8 cellular contexts compared by ENCODE assay signal in the genomic region with DNA sequence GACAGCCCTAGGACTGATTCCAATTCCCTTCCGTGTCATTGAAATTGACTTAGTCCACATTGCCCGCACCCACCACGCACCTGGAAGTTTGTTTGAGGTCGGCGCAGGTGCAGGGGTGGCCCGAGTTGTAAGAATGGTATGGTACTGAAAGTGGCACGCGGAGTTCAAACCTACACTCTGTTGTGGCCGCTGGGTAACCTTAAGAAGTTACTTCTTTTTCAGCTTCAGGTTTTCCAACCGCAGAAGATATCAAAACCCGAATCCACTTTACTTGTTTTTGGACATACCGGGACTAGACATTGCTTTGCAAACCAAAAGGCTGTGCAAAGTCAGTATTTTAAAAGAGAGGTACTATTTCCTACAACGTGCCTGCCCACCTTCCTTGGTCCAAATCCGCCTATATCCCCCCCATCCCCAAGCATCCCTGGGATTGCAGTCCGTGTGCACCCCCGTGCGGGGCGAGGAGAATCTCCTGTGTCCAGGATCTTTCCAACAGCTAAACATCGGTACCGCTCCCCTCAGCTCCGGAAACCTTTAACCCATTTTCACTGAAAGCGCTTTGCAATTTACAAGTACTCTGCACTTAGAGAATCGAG. TPM values are rescaled to one million over a fixed set of nuclear protein-coding genes. Genes with fewer than 3 reads are reported as not detected.
A peak's percentile ranks its signal among the peaks of the same experiment; 100 is the strongest.
DNase-seq lines count a peak whose midpoint lies in the region; ATAC-seq and TF ChIP-seq lines count a peak whose summit lies in the region.

No MANE protein-coding gene starts in this region.

- H3K27ac Mint-ChIP-seq in chondrocyte (ENCODE audit: unreplicated experiment) (peak overlapping the region; percentile 78), mesothelial cell of epicardium (peak overlapping the region; percentile 92)

- TF ChIP-seq CTCF in cardiac muscle cell (IDR thresholded peaks at IDR 0.05; ENCODE audit: low read depth, low read length) (no peak), chondrocyte (IDR thresholded peaks at IDR 0.05) (peak; percentile 26), mesothelial cell of epicardium (IDR thresholded peaks at IDR 0.05; ENCODE audit: unreplicated experiment) (no peak), uterus (IDR thresholded peaks at IDR 0.05) (no peak)

- H3K4me1 ChIP-seq in cardiac muscle cell (ENCODE audit: low read depth) (peaks cover 5% of the 10 kb centered on the region), uterus (peaks cover 0 to 4% of the 10 kb centered on the region in 2 donors)

- H3K9me3 Mint-ChIP-seq in chondrocyte (ENCODE audit: low read depth) (no peaks in the 10 kb centered on the region), mesothelial cell of epicardium (no peaks in the 10 kb centered on the region)

- H3K36me3 Mint-ChIP-seq in chondrocyte (ENCODE audit: low read depth) = peaks cover 17% of the 10 kb centered on the region
- H3K36me3 Mint-ChIP-seq in mesothelial cell of epicardium = peaks cover 20% of the 10 kb centered on the region

- H3K4me3 ChIP-seq in cardiac muscle cell (peak overlapping the region; percentile 63), uterus (peak overlapping the region; percentile 41 to 76)

- H3K27me3 ChIP-seq in cardiac muscle cell (peaks cover 54% of the 10 kb centered on the region), uterus (no peaks in the 10 kb centered on the region)

- no peak for DNase-seq in cardiac muscle cell (ENCODE audit: low read depth in 1 of 2, low spot score in 1 of 2)
- no peak for DNase-seq in cardiac septum (ENCODE audit: low spot score)
- DNase-seq in chondrocyte (ENCODE audit: low spot score) = no peak
- DNase-seq in mesothelial cell of epicardium (ENCODE audit: low spot score in 2 of 2, unreplicated experiment in 2 of 2) = no peak
- DNase-seq in uterus = no peak
- DNase-seq in nucleus accumbens (lab: John Stamatoyannopoulos, UW) = no peak
- no peak for DNase-seq in activated gamma-delta T cell (lab: John Stamatoyannopoulos, UW)

- H3K4me3 Mint-ChIP-seq in chondrocyte (ENCODE audit: unreplicated experiment) (peak overlapping the region; percentile 89), mesothelial cell of epicardium (peak overlapping the region; percentile 98)

- no peak for ATAC-seq in HG03521 (IDR thresholded peaks at IDR 0.05; ENCODE audit: unreplicated experiment)

- peaks cover 86% of the 10 kb centered on the region for H3K4me1 Mint-ChIP-seq in chondrocyte (ENCODE audit: low read depth)
- H3K4me1 Mint-ChIP-seq in mesothelial cell of epicardium = peaks cover 65% of the 10 kb centered on the region

- H3K36me3 ChIP-seq in cardiac muscle cell (no peaks in the 10 kb centered on the region), uterus (no peaks in the 10 kb centered on the region)

- H3K27ac ChIP-seq in cardiac muscle cell (no peak overlapping the region), uterus (peak overlapping the region; percentile 69 to 89)

- H3K27me3 Mint-ChIP-seq in chondrocyte (ENCODE audit: low read depth) (no peaks in the 10 kb centered on the region), mesothelial cell of epicardium (ENCODE audit: low read depth) (no peaks in the 10 kb centered on the region)

- intact Hi-C loops in cardiac septum (cut with DNase I) (loop anchor here (5.0 to 10.0 kb wide), 6 partner anchors 295 to 1332 kb away; no protein-coding TSS in a partner anchor), uterus (cut with DNase I; ENCODE audit: low total_unique reads) (loop anchor here (5.0 to 10.0 kb wide), 5 partner anchors 1167 to 1895 kb away; no protein-coding TSS in a partner anchor)

- H3K9me3 ChIP-seq in cardiac muscle cell (ENCODE audit: low read depth) = no peaks in the 10 kb centered on the region
- H3K9me3 ChIP-seq in uterus = no peaks in the 10 kb centered on the region

- no peak for TF ChIP-seq POLR2A in uterus (IDR thresholded peaks at IDR 0.05)

RNA-seq across cellular contexts. Expression of a gene that starts 1.0 kb away (rescaled TPM):
- 19.1 and 32.8 TPM in 2 replicates for total RNA-seq in cardiac muscle cell
- polyA plus RNA-seq in cardiac muscle cell = 10.9 and 12.2 TPM in 2 replicates
- 98.7 TPM for total RNA-seq in cardiac septum
- total RNA-seq in chondrocyte = 1,747 to 1,749 TPM (median 1,748 TPM) in 3 replicates
- 1,085 to 1,177 TPM (median 1,171 TPM) in 3 replicates for total RNA-seq in mesothelial cell of epicardium
- total RNA-seq in uterus = 100 to 1,000 TPM; 202 to 345 (median 319) TPM

RNA-seq across cellular contexts. Expression of a gene that starts 31.8 kb away (rescaled TPM):
- total RNA-seq in cardiac muscle cell (0.18 TPM in 1 of 2 replicates, not detected in the other), cardiac septum (not detected), chondrocyte (0.30 to 1.7 TPM (median 0.62 TPM) in 3 replicates), mesothelial cell of epicardium (not detected in 3 replicates), uterus (1 to 10 TPM in 1 of 4 donors, not detected in 3; 1.9 TPM)
- polyA plus RNA-seq in cardiac muscle cell = not detected in 2 replicates

RNA-seq across cellular contexts. Expression of a gene that starts 47.2 kb away (rescaled TPM):
- total RNA-seq in cardiac muscle cell = not detected in 2 replicates
- polyA plus RNA-seq in cardiac muscle cell = not detected in 2 replicates
- total RNA-seq in cardiac septum = not detected
- not detected in 3 replicates for total RNA-seq in chondrocyte
- total RNA-seq in mesothelial cell of epicardium = not detected in 3 replicates
- under 1 TPM in 1 of 4 donors, not detected in 3; 0.21 TPM for total RNA-seq in uterus
